ENCODE assay signal across 8 cellular contexts in the genomic region with DNA sequence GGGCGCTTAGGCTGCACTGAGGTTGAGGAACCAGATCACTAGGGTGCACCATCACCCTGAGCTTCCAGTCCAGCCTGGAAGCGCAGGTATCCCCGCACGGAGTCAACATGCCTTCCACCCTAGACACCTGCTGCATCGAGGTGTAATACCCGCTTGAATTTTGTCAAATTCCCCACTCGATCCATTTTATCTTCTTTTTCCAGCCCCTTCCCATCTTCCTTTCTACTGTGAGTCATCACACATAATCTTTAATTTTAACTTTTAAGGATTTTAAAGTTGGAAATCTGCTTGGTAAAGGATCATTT. TPM values are rescaled to one million over a fixed set of nuclear protein-coding genes. Genes with fewer than 3 reads are reported as not detected.
DNase-seq lines count a peak whose midpoint lies in the region; ATAC-seq, FAIRE-seq and TF ChIP-seq lines count a peak whose summit lies in the region.

No MANE protein-coding gene starts in this region.

- peaks cover 49% of the 10 kb centered on the region for H3K36me3 ChIP-seq in K562 (ENCODE audit: control insufficient read depth, insufficient read depth, low read length)

- intact Hi-C loops in K562 (cut with micrococcal nuclease) = loop anchor here (1.0 to 10.0 kb wide), 4 partner anchors 49 to 183 kb away; a partner anchor contains a TSS

- no TSS peak for BruUV-seq in K562 (replicated peaks; lab: Mats Ljungman, UMichigan)

- WGBS in A549 (ENCODE audit: missing lambda C conversion rate) = 2% methylated on average over 7 of the region's 7 CpGs
- WGBS in K562 (ENCODE audit: insufficient coverage, low coverage, missing lambda C conversion rate) = 3% methylated on average over 7 of the region's 7 CpGs

- H3K9me3 ChIP-seq in A549 (no peaks in the 10 kb centered on the region), K562 (replicated peaks; ENCODE audit: control insufficient read depth, insufficient read depth, low read depth, low read length) (no peaks in the 10 kb centered on the region), mononuclear cell (ENCODE audit: low read depth, low read length) (no peaks in the 10 kb centered on the region)

- ATAC-seq in A549 = peak in 1 of 2 experiments; percentile 92; a peak in 2 of 6 replicates
- ATAC-seq in GM19328 (IDR thresholded peaks at IDR 0.05; ENCODE audit: unreplicated experiment) = peak; percentile 37
- peak; percentile 39 for ATAC-seq in HG03354 (IDR thresholded peaks at IDR 0.05; ENCODE audit: poor library complexity, severe bottlenecking, unreplicated experiment)
- peak; percentile 81 for ATAC-seq in K562

- FAIRE-seq in A549 (lab: Jason Lieb, UNC) = no peak
- peak; percentile 84 for FAIRE-seq in K562 (lab: Jason Lieb, UNC)

- TF ChIP-seq POLR2A in A549 (IDR thresholded peaks at IDR 0.05; ENCODE audit: low read length) (peak; percentile 23; the same call in 1 of the 2 replicates), K562 (conservative IDR thresholded peaks at IDR 0.05) (no peak)

- peaks cover 73% of the 10 kb centered on the region for H3K79me2 ChIP-seq in K562 (ENCODE audit: control insufficient read depth, insufficient read depth, low read length)

- in situ Hi-C loops in K562 (cut with MboI) = no loop called here

- DNase-seq in A549 (ENCODE audit: low read depth in 1 of 2, low spot score in 1 of 2) (no peak), K562 (ENCODE audit: extremely low read depth in 1 of 4, low spot score in 3 of 4) (no peak), OCI-M2 (lab: John Stamatoyannopoulos, UW; ENCODE audit: unreplicated experiment) (no peak), retina (no peak)
- DNase-seq in activated CD4-positive, CD25-positive, alpha-beta regulatory T cell treated with anti-CD3 and anti-CD28 coated beads, Interleukin-2, amount 50 U/mL, for 72 hours = no peak

- peak overlapping the region; percentile 98 for H2AFZ ChIP-seq in K562 (ENCODE audit: low read depth, low read length)

- TF ChIP-seq EP300 in A549 (IDR thresholded peaks at IDR 0.05) (no peak), K562 (IDR thresholded peaks at IDR 0.05; ENCODE audit: low read length) (no peak)

- H3K4me1 ChIP-seq in A549 = peaks cover 9% of the 10 kb centered on the region
- peaks cover 8 to 11% of the 10 kb centered on the region in 2 experiments; a peak in 3 of 5 replicates for H3K4me1 ChIP-seq in K562 (replicated peaks in 1 of 2; ENCODE audit: control insufficient read depth in 2 of 2, insufficient read depth in 2 of 2, low read length in 2 of 2)
- H3K4me1 ChIP-seq in mononuclear cell (ENCODE audit: insufficient read depth, low read length) = peaks cover 11% of the 10 kb centered on the region

- TF ChIP-seq CTCF in A549 (IDR thresholded peaks at IDR 0.05) (no peak), K562 (IDR thresholded peaks at IDR 0.05 in 2 of 3, conservative IDR thresholded peaks at IDR 0.05 in 1 of 3; ENCODE audit: insufficient read depth in 2 of 3, low read depth in 1 of 3, low read length in 3 of 3) (peak in 1 of 3 experiments; percentile 25; a peak in 1 of 6 replicates)

- H3K4me3 ChIP-seq in A549 (peak overlapping the region; percentile 80), K562 (peak overlapping the region; percentile 78), mononuclear cell (ENCODE audit: low read length) (peak overlapping the region; percentile 91)

- peak overlapping the region; percentile 99 for H3K9ac ChIP-seq in K562 (ENCODE audit: insufficient read depth in 1 of 2, low read depth in 2 of 2, low read length in 2 of 2)

- POLR2A ChIA-PET in A549 (lab: Yijun Ruan, JAX) (interaction anchor here (0.8 to 2.0 kb wide), 4 partner anchors 10 to 179 kb away, joined by 3 to 21 read pairs (median 8); a partner anchor contains a TSS), K562 (lab: Yijun Ruan, JAX) (interaction anchor here (0.6 to 3.4 kb wide), 9 partner anchors 8 to 1401 kb away, joined by 3 to 12 read pairs (median 3); a partner anchor contains a TSS)

- TF ChIP-seq RAD21 in A549 (conservative IDR thresholded peaks at IDR 0.05 in 1 of 2, IDR thresholded peaks at IDR 0.05 in 1 of 2) (peak in 1 of 2 experiments; percentile 40; a peak in 2 of 5 replicates), K562 (CRISPR knock-in tag; conservative IDR thresholded peaks at IDR 0.05 in 1 of 2, IDR thresholded peaks at IDR 0.05 in 1 of 2) (peak in 1 of 2 experiments; percentile 11; a peak in 1 of 4 replicates)

- H3K9me1 ChIP-seq in K562 (ENCODE audit: control insufficient read depth, insufficient read depth, low read length) = no peaks in the 10 kb centered on the region

- peak overlapping the region; percentile 91 to 95 for H3K27ac ChIP-seq in A549
- peak overlapping the region; percentile 99 for H3K27ac ChIP-seq in K562 (ENCODE audit: extremely low read depth, low read depth, low read length)

- H3K27me3 ChIP-seq in K562 (ENCODE audit: control insufficient read depth in 2 of 2, insufficient read depth in 2 of 2, low read length in 2 of 2) (no peaks in the 10 kb centered on the region), mononuclear cell (ENCODE audit: insufficient read depth, low read length) (no peaks in the 10 kb centered on the region)

- peak overlapping the region; percentile 90 for H3K4me2 ChIP-seq in A549
- peak overlapping the region; percentile 91 for H3K4me2 ChIP-seq in K562 (ENCODE audit: insufficient read depth, low read length)

- H4K20me1 ChIP-seq in K562 (replicated peaks; ENCODE audit: control insufficient read depth, insufficient read depth, low read length) = no peaks in the 10 kb centered on the region

- CTCF ChIA-PET in A549 (lab: Yijun Ruan, JAX) = interaction anchor here (0.7 to 2.3 kb wide), 4 partner anchors 9 to 176 kb away, joined by 3 to 6 read pairs (median 4); a partner anchor contains a TSS
- CTCF ChIA-PET in K562 (lab: Yijun Ruan, JAX; ENCODE audit: low intra/inter-chr PET ratio) = no interaction called here

TF ChIP-seq in A549, 52 proteins besides CTCF, POLR2A, EP300 and RAD21 (continues in another document):
- TF ChIP-seq HOXB5 (CRISPR knock-in tag; IDR thresholded peaks at IDR 0.05) = no peak
- TF ChIP-seq SREBF2 (IDR thresholded peaks at IDR 0.05) = no peak
- no peak for TF ChIP-seq ZNF302 (CRISPR knock-in tag; IDR thresholded peaks at IDR 0.05)
- TF ChIP-seq ESRRA (IDR thresholded peaks at IDR 0.05; ENCODE audit: borderline replicate concordance, low read length) = no peak

TF ChIP-seq in K562, 482 proteins besides CTCF, POLR2A, EP300 and RAD21:
- TF ChIP-seq CCAR2 (IDR thresholded peaks at IDR 0.05; ENCODE audit: low read depth, low read length) (no peak), ZNF431 (CRISPR knock-in tag; IDR thresholded peaks at IDR 0.05) (peak; percentile 52; the same call in 1 of the 2 replicates), SMAD2 (IDR thresholded peaks at IDR 0.05; ENCODE audit: low read depth, low read length) (no peak), FOXP1 (CRISPR knock-in tag; IDR thresholded peaks at IDR 0.05) (0 out of 2 replicates have a peak, but pooled peaks have one; percentile 6)
TF ChIP-seq in K562: peak in this region for 2.

RNA-seq across cellular contexts. Expression of a gene that starts 0.8 kb away (rescaled TPM):
- polyA plus RNA-seq in A549 (2011; rRNA removed) = 28.5 and 34.2 TPM in 2 replicates
- 11.9 and 12.1 TPM in 2 replicates for polyA plus RNA-seq in A549 (2012; cell fraction: cytosol; rRNA removed)
- polyA plus RNA-seq in A549 (2012; cell fraction: nucleus; rRNA removed) = 19.6 and 27.5 TPM in 2 replicates
- 15.6 to 18.4 TPM (median 17.8 TPM) in 3 replicates for polyA plus RNA-seq in A549 (2017; fragmentation: RNase III; extraction: RNeasy Plus Mini Kit Qiagen cat#74134 plus additional on column Dnase treatment)
- polyA minus RNA-seq in A549 (2011; rRNA and poly(A)+ RNA removed) = 8.3 and 9.9 TPM in 2 replicates
- 40.2 and 172 TPM in 2 replicates for total RNA-seq in K562 (2011; cell fraction: chromatin; rRNA removed; ENCODE audit: low replicate concordance)
- total RNA-seq in K562 (2011; cell fraction: nucleolus; rRNA removed) = 22.8 and 32.2 TPM in 2 replicates
- 38.0 and 43.7 TPM in 2 replicates for total RNA-seq in K562 (2011; cell fraction: nucleoplasm; rRNA removed)
- 48.7 and 54.3 TPM in 2 replicates for total RNA-seq in K562 (2014; rRNA removed)
- total RNA-seq in K562 (2014; rRNA removed; fragmentation: Illumina TruSeq; extraction: Trizol) = 55.0 and 60.6 TPM in 2 replicates
- total RNA-seq in K562 (2015; rRNA removed; fragmentation: Illumina TruSeq; extraction: Trizol) = 49.1 and 53.6 TPM in 2 replicates
- 41.3 and 46.8 TPM in 2 replicates for total RNA-seq in K562 (2021)
- polyA plus RNA-seq in K562 (2011; rRNA removed) = 75.0 and 95.3 TPM in 2 replicates
- 13.9 and 28.8 TPM in 2 replicates for polyA plus RNA-seq in K562 (2011; cell fraction: cytosol; rRNA removed)
- polyA plus RNA-seq in K562 (2011; cell fraction: nucleus; rRNA removed) = 113 and 177 TPM in 2 replicates
- polyA plus RNA-seq in K562 (2012) = 24.9 and 27.7 TPM in 2 replicates
- polyA plus RNA-seq in K562 (2014; fragmentation: Illumina TruSeq; extraction: Trizol) = 56.8 and 61.7 TPM in 2 replicates
- 10 to 100 TPM; 16.2 to 27.4 TPM for polyA plus RNA-seq in K562 (2014; fragmentation: Nextera tagmentation; extraction: Ambion mirVana)
- 72.0 and 93.8 TPM in 2 replicates for polyA plus RNA-seq in K562 (2014; rRNA removed)
- polyA minus RNA-seq in K562 (2011; rRNA and poly(A)+ RNA removed) = 70.6 and 87.8 TPM in 2 replicates
- polyA minus RNA-seq in K562 (2011; cell fraction: cytosol; rRNA and poly(A)+ RNA removed) = 17.6 and 19.2 TPM in 2 replicates
- polyA minus RNA-seq in K562 (2011; cell fraction: nucleus; rRNA and poly(A)+ RNA removed) = 45.9 and 88.3 TPM in 2 replicates
- 4.4 TPM for total RNA-seq in mononuclear cell
